Comparison of ENCODE assay signal across 13 cellular contexts in the genomic region with DNA sequence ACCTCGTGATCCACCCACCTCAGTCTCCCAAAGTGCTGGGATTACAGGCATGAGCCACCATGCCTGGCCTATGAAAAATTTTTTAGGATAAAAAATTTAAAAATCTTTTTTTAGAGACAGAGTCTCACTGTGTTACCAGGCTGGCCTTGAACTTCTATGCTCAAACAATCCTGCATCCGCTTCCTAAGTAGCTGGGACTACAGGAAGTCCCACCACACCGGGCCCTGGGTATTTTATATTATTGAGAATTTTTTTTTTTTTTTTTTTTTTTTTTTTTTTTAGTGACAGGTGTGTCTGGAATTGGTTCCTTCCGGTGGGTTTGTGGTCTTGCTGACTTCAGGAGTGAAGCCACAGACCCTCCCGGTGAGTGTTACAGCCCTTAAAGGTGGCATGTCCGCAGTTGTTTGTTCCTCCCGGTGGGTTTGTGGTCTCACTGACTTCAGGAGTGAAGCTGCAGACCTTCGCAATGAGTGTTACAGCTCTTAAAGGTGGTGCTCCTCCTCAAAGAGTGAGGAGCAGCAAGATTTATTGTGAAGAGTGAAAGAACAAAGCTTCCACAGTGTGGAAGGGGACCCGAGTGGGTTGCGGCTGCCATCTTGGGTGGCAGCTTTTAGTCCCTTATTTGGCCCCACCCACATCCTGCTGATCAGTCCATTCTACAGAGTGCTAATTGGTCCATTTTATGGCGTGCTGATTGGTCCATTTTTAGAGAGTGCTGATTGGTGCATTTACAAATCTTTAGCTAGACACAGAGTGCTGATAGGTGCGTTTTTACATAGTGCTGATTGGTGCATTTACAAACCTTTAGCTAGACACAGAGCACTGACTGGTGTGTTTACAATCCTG. TPM values are rescaled to one million over a fixed set of nuclear protein-coding genes. Genes with fewer than 3 reads are reported as not detected.
DNase-seq lines count a peak whose midpoint lies in the region; ATAC-seq and TF ChIP-seq lines count a peak whose summit lies in the region.
"Not testable (repeated sequence)": the region's sequence is repeated elsewhere in the genome, so short reads cannot be mapped to it uniquely, and the experiment has no call there.
"Had no signal": no experiment of that assay in that cellular context is flagged by ENCODE, and none has a peak within 500 bp of the region (broad histone marks: within the 10 kb centered on the region; RNA-seq: fewer than 3 reads in every experiment).

No MANE protein-coding gene starts in this region.

- peak; percentile 80 for ATAC-seq in CD4-positive, alpha-beta T cell (ENCODE audit: poor library complexity)
- peak; percentile 33 for ATAC-seq in activated naive CD8-positive, alpha-beta T cell treated with anti-CD3 and anti-CD28 coated beads, Interleukin-2, amount 50 U/mL, for 24 hours

- H3K27ac Mint-ChIP-seq in CD4-positive, alpha-beta T cell: peak overlapping the region; percentile 93
- peak overlapping the region; percentile 78 for H3K27ac Mint-ChIP-seq in activated naive CD8-positive, alpha-beta T cell treated with anti-CD3 and anti-CD28 coated beads, Interleukin-2, amount 50 U/mL, for 24 hours

- POLR2A ChIA-PET in CD4-positive, alpha-beta T cell (lab: Charles Lee): interaction anchor here (0.6 to 2.9 kb wide), 12 partner anchors 10 to 1287 kb away, joined by 3 to 31 read pairs (median 4); partner anchors contain the start of genes AKIRIN1, MYCBP, NDUFS5 and RRAGC

- H3K4me1 Mint-ChIP-seq in CD4-positive, alpha-beta T cell (ENCODE audit: low read depth): peaks cover 22% of the 10 kb centered on the region
- not testable (repeated sequence) for H3K4me1 Mint-ChIP-seq in activated naive CD8-positive, alpha-beta T cell treated with anti-CD3 and anti-CD28 coated beads, Interleukin-2, amount 50 U/mL, for 24 hours

- peak; percentile 40 to 86 (median 54) for DNase-seq in CD4-positive, alpha-beta T cell
- peak; percentile 54 to 76 (median 69) for DNase-seq in T-helper 1 cell
- DNase-seq in activated CD4-positive, alpha-beta T cell treated with anti-CD3 and anti-CD28 coated beads, Interleukin-2, amount 50 U/mL, for 1 hour: peak; percentile 59
- DNase-seq in activated T-cell treated with anti-CD3 and anti-CD28 coated beads for 1 hour (ENCODE audit: low read depth): peak; percentile 21
- peak; percentile 56 for DNase-seq in activated effector memory CD4-positive, alpha-beta T cell treated with Interleukin-2 at 50 U/mL for 16 hours
- peak; percentile 33 for DNase-seq in activated naive CD8-positive, alpha-beta T cell treated with anti-CD3 and anti-CD28 coated beads, Interleukin-2, amount 50 U/mL, for 24 hours
- peak; percentile 42 for DNase-seq in stimulated activated CD4-positive, alpha-beta T cell treated with anti-CD3 and anti-CD28 coated beads, Interleukin-15, amount 100 ng/mL, for 24 hours
- peak; percentile 22 for DNase-seq in stimulated activated CD8-positive, alpha-beta memory T cell treated with anti-CD3 and anti-CD28 coated beads, Interleukin-4, amount 100 ng/mL, for 24 hours (ENCODE audit: low read depth)

- H3K9me3 Mint-ChIP-seq in CD4-positive, alpha-beta T cell; activated naive CD8-positive, alpha-beta T cell treated with anti-CD3 and anti-CD28 coated beads, Interleukin-2, amount 50 U/mL, for 24 hours: not testable (repeated sequence)

- not testable (repeated sequence) for H3K36me3 Mint-ChIP-seq in CD4-positive, alpha-beta T cell (ENCODE audit: low read depth)
- H3K36me3 Mint-ChIP-seq in activated naive CD8-positive, alpha-beta T cell treated with anti-CD3 and anti-CD28 coated beads, Interleukin-2, amount 50 U/mL, for 24 hours (ENCODE audit: low read depth): peaks cover 10% of the 10 kb centered on the region

- not testable (repeated sequence) for H3K27ac ChIP-seq in CD4-positive, alpha-beta T cell (ENCODE audit: low read depth, low read length)

- TF ChIP-seq CTCF in CD4-positive, alpha-beta T cell (IDR thresholded peaks at IDR 0.05): not testable (repeated sequence)

- not testable (repeated sequence) for H3K27me3 Mint-ChIP-seq in CD4-positive, alpha-beta T cell; activated naive CD8-positive, alpha-beta T cell treated with anti-CD3 and anti-CD28 coated beads, Interleukin-2, amount 50 U/mL, for 24 hours

- not testable (repeated sequence) for H3K27me3 ChIP-seq in CD4-positive, alpha-beta T cell (ENCODE audit: control insufficient read depth, insufficient read depth, low read length)

- not testable (repeated sequence) for H3K9me3 ChIP-seq in CD4-positive, alpha-beta T cell (ENCODE audit: control insufficient read depth, low read length)

- CTCF ChIA-PET in CD4-positive, alpha-beta T cell (lab: Charles Lee): interaction anchor here (1.2 to 2.1 kb wide), 3 partner anchors 14 to 49 kb away, joined by 3 to 10 read pairs (median 5); partner anchors contain the start of gene NDUFS5

- intact Hi-C loops in CD4-positive, alpha-beta T cell (cut with DNase I, micrococcal nuclease): loop anchor here (1.0 to 10.0 kb wide), 3 partner anchors 13 to 47 kb away; partner anchors contain the start of genes AKIRIN1 (in 2 of the 2) and NDUFS5 (in 1 of the 2)

- peak overlapping the region; percentile 86 for H3K4me3 Mint-ChIP-seq in CD4-positive, alpha-beta T cell
- peak overlapping the region; percentile 49 for H3K4me3 Mint-ChIP-seq in activated naive CD8-positive, alpha-beta T cell treated with anti-CD3 and anti-CD28 coated beads, Interleukin-2, amount 50 U/mL, for 24 hours

RNA-seq across cellular contexts. Expression of gene AKIRIN1, which starts 13.5 kb away (rescaled TPM):
- total RNA-seq in CD4-positive, alpha-beta T cell: 100 to 1,000 TPM; 108 to 112 TPM

RNA-seq across cellular contexts. Expression of gene RHBDL2, which starts 36.0 kb away (rescaled TPM):
- not detected for total RNA-seq in CD4-positive, alpha-beta T cell
- total RNA-seq: Caco-2, GM12878, H4, left ventricle myocardium superior, mesothelial cell of epicardium had no signal

RNA-seq across cellular contexts. Expression of gene NDUFS5, which starts 48.5 kb away (rescaled TPM):
- total RNA-seq in CD4-positive, alpha-beta T cell: 100 to 1,000 TPM; 153 to 156 TPM
